In the genomic region with DNA sequence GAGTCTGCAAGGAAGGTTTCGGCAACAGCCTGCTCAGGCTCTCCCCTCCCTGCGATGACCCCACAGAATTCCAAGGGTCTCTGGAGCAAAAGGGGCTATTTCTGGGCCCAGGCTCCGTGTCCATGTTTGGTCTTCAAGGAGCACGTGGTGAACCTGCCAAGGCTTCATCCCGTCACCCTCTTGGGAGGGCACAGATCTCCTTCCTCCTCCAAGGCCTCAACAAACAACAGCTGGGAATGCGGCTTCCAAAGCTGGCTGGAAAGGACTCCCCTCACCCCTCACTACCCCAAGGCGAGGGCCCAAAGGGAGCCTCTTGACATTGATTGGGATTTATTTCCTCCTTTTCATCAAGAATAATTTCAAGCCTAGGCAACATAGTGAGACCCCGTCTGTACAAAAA, we compare ENCODE assay signal across 33 cellular contexts. TPM values are rescaled to one million over a fixed set of nuclear protein-coding genes. Genes with fewer than 3 reads are reported as not detected.
"Had no signal": no experiment of that assay in that cellular context is flagged by ENCODE, and none has a peak within 500 bp of the region (broad histone marks: within the 10 kb centered on the region; RNA-seq: fewer than 3 reads in every experiment).

No MANE protein-coding gene starts in this region.

- H3K27me3 ChIP-seq: brain microvascular endothelial cell, MG63, Peyer's patch had no signal

- FAIRE-seq: TTC549 had no signal

- H3K9me3 ChIP-seq: MG63, Peyer's patch had no signal

- ATAC-seq: activated CD4-positive, alpha-beta T cell treated with anti-CD3 and anti-CD28 coated beads for 36 hours; activated CD4-positive, CD25-positive, alpha-beta regulatory T cell treated with anti-CD3 and anti-CD28 coated beads, Interleukin-2, amount 50 U/mL, for 24 hours; activated CD8-positive, alpha-beta T cell treated with anti-CD3 and anti-CD28 coated beads, Interleukin-2, amount 10 ng/mL, durations not matched to agents 7 days and 5 days; activated naive CD8-positive, alpha-beta T cell treated with anti-CD3 and anti-CD28 coated beads, Interleukin-2, amount 50 U/mL, for 24 hours; activated T-cell treated with anti-CD3 and anti-CD28 coated beads, Interleukin-2, amount 50 U/mL, for 4 hours; Right ventricle myocardium inferior; WTC11 had no signal

- H3K4me1 ChIP-seq: Peyer's patch had no signal

- H3K27ac ChIP-seq: brain microvascular endothelial cell, Peyer's patch had no signal

- H3K4me3 ChIP-seq: MG63, Peyer's patch had no signal

- H3K36me3 ChIP-seq: brain microvascular endothelial cell, MG63, Peyer's patch had no signal

- DNase-seq: activated CD4-positive, alpha-beta T cell treated with anti-CD3 and anti-CD28 coated beads for 36 hours; activated CD4-positive, alpha-beta T cell treated with anti-CD3 and anti-CD28 coated beads, Interleukin-2, amount 10 ng/mL, durations not matched to agents 7 days and 5 days; activated CD4-positive, alpha-beta T cell treated with anti-CD3 and anti-CD28 coated beads, Interleukin-2, amount 50 U/mL, for 48 hours; activated CD8-positive, alpha-beta T cell treated with anti-CD3 and anti-CD28 coated beads, Interleukin-2, amount 10 ng/mL, durations not matched to agents 7 days and 5 days; activated gamma-delta T cell treated with Interleukin-2 at 50 U/mL for 16 hours; activated naive CD4-positive, alpha-beta T cell treated with anti-CD3 and anti-CD28 coated beads for 36 hours; activated naive CD8-positive, alpha-beta T cell treated with anti-CD3 and anti-CD28 coated beads, Interleukin-2, amount 50 U/mL, for 24 hours; activated T-cell treated with anti-CD3 and anti-CD28 coated beads for 4 hours; activated T-cell treated with anti-CD3 and anti-CD28 coated beads, Interleukin-2, amount 50 U/mL, for 4 hours; anterior cingulate cortex; brain microvascular endothelial cell; central memory CD4-positive, alpha-beta T cell; Karpas-422; MG63; NCI-H1048; NCI-H1105 treated with DMSO at 0.1 percent for 48 hours; NCI-H1436; NCI-H1694; NCI-H1930; NCI-H2081 treated with DMSO at 0.1 percent for 48 hours; NCI-H226; NCI-H524 treated with DMSO at 0.1 percent for 48 hours; Peyer's patch; RPMI8226; SIG-M5 had no signal

RNA-seq across cellular contexts. Expression of a gene that starts 14.0 kb away (rescaled TPM):
- total RNA-seq: activated CD4-positive, alpha-beta T cell treated with anti-CD3 and anti-CD28 coated beads for 36 hours; activated CD4-positive, alpha-beta T cell treated with anti-CD3 and anti-CD28 coated beads, Interleukin-2, amount 10 ng/mL, durations not matched to agents 7 days and 5 days; activated CD8-positive, alpha-beta T cell treated with anti-CD3 and anti-CD28 coated beads, Interleukin-2, amount 10 ng/mL, durations not matched to agents 7 days and 5 days; activated T-cell treated with anti-CD3 and anti-CD28 coated beads, Interleukin-2, amount 50 U/mL, for 4 hours; activated T-helper 1 cell treated with anti-CD3 and anti-CD28 coated beads, Interleukin-12 subunit alpha, Interleukin-12 subunit beta, Interleukin-2, Interleukin-4 antibody, amounts not matched to agents 30 ng/mL and 10 ng/mL and 1 ng/mL, durations not matched to agents 14 hours and 24 hours and 36 hours; cerebellum; Right ventricle myocardium inferior; SK-MEL-5; WTC11 had no signal

RNA-seq across cellular contexts. Expression of a gene that starts 50.8 kb away (rescaled TPM):
- total RNA-seq: activated CD4-positive, alpha-beta T cell treated with anti-CD3 and anti-CD28 coated beads for 36 hours; activated CD4-positive, alpha-beta T cell treated with anti-CD3 and anti-CD28 coated beads, Interleukin-2, amount 10 ng/mL, durations not matched to agents 7 days and 5 days; activated CD8-positive, alpha-beta T cell treated with anti-CD3 and anti-CD28 coated beads, Interleukin-2, amount 10 ng/mL, durations not matched to agents 7 days and 5 days; activated naive CD4-positive, alpha-beta T cell treated with anti-CD3 and anti-CD28 coated beads for 36 hours; activated T-cell treated with anti-CD3 and anti-CD28 coated beads, Interleukin-2, amount 50 U/mL, for 4 hours; activated T-helper 1 cell treated with anti-CD3 and anti-CD28 coated beads, Interleukin-12 subunit alpha, Interleukin-12 subunit beta, Interleukin-2, Interleukin-4 antibody, amounts not matched to agents 30 ng/mL and 10 ng/mL and 1 ng/mL, durations not matched to agents 14 hours and 24 hours and 36 hours; cerebellum; NCI-H460; Peyer's patch; Right ventricle myocardium inferior; SK-MEL-5; WTC11 had no signal
